In the genomic region with DNA sequence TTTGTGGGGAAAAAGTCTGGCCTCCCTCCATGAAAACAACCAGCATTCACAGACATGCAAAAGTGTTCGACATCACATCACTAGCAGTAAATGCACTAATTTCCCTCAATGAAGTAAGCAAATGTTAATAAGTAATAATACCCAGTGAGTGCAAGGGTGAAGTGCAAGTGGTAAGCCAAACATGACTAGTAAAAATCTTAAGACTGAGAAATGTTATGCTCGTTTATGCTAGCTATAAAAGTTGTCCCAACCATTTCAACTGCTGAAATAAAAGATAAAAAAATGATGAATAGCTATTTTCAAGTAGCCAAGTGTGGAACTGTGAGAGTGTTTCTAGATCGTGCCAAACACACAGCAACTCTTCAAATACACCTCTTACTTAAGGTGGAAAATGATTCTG, we compare ENCODE assay signal across 29 cellular contexts.
"Had no signal": no experiment of that assay in that cellular context is flagged by ENCODE, and none has a peak within 500 bp of the region (broad histone marks: within the 10 kb centered on the region; RNA-seq: fewer than 3 reads in every experiment).

No MANE protein-coding gene starts in this region.

- H3K4me1 ChIP-seq: stomach, suprapubic skin, testis, thyroid gland, tibial nerve, transverse colon, upper lobe of left lung, upper lobe of right lung, uterus, vagina had no signal

- H3K9me3 ChIP-seq: stomach, suprapubic skin, testis, thoracic aorta, thyroid gland, tibial artery, tibial nerve, transverse colon, upper lobe of left lung, upper lobe of right lung, uterus, vagina had no signal

- H3K4me3 Mint-ChIP-seq: stimulated activated effector memory CD8-positive, alpha-beta T cell treated with anti-CD3 and anti-CD28 coated beads, Interleukin-12 subunit alpha, Interleukin-12 subunit beta, amount 100 ng/mL, for 72 hours; stimulated activated memory B cell treated with anti-CD40 and anti-IgM and Interleukin-4, amounts not matched to agents 10 μg/mL and 1 μg/mL and 100 μg/mL, for 72 hours; stimulated activated naive B cell treated with anti-CD40 and anti-IgM and Interleukin-4, amounts not matched to agents 10 μg/mL and 1 μg/mL and 100 μg/mL, for 72 hours; stimulated activated naive CD8-positive, alpha-beta T cell treated with anti-CD3 and anti-CD28 coated beads, Interleukin-15, amount 100 ng/mL, for 72 hours; stimulated activated naive CD8-positive, alpha-beta T cell treated with anti-CD3 and anti-CD28 coated beads, Interleukin-15, Interleukin-2, amounts not matched to agents 100 ng/mL and 50 ng/mL, for 24 hours; type B pancreatic cell had no signal

- FAIRE-seq: urothelium cell line had no signal

- H3K36me3 Mint-ChIP-seq: stimulated activated effector memory CD8-positive, alpha-beta T cell treated with anti-CD3 and anti-CD28 coated beads, Interleukin-12 subunit alpha, Interleukin-12 subunit beta, amount 100 ng/mL, for 72 hours; stimulated activated memory B cell treated with anti-CD40 and anti-IgM and Interleukin-4, amounts not matched to agents 10 μg/mL and 1 μg/mL and 100 μg/mL, for 72 hours; stimulated activated naive B cell treated with anti-CD40 and anti-IgM and Interleukin-4, amounts not matched to agents 10 μg/mL and 1 μg/mL and 100 μg/mL, for 72 hours had no signal

- H3K27ac Mint-ChIP-seq: stimulated activated effector memory CD8-positive, alpha-beta T cell treated with anti-CD3 and anti-CD28 coated beads, Interleukin-12 subunit alpha, Interleukin-12 subunit beta, amount 100 ng/mL, for 72 hours; stimulated activated memory B cell treated with anti-CD40 and anti-IgM and Interleukin-4, amounts not matched to agents 10 μg/mL and 1 μg/mL and 100 μg/mL, for 72 hours; stimulated activated naive B cell treated with anti-CD40 and anti-IgM and Interleukin-4, amounts not matched to agents 10 μg/mL and 1 μg/mL and 100 μg/mL, for 72 hours; stimulated activated naive CD8-positive, alpha-beta T cell treated with anti-CD3 and anti-CD28 coated beads, Interleukin-15, amount 100 ng/mL, for 72 hours; stimulated activated naive CD8-positive, alpha-beta T cell treated with anti-CD3 and anti-CD28 coated beads, Interleukin-15, Interleukin-2, amounts not matched to agents 100 ng/mL and 50 ng/mL, for 24 hours; type B pancreatic cell had no signal

- H3K4me3 ChIP-seq: stomach, suprapubic skin, testis, thoracic aorta, thyroid gland, tibial artery, tibial nerve, transverse colon, upper lobe of left lung, upper lobe of right lung, uterus, vagina had no signal

- H3K4me1 Mint-ChIP-seq: stimulated activated effector memory CD8-positive, alpha-beta T cell treated with anti-CD3 and anti-CD28 coated beads, Interleukin-12 subunit alpha, Interleukin-12 subunit beta, amount 100 ng/mL, for 72 hours; stimulated activated memory B cell treated with anti-CD40 and anti-IgM and Interleukin-4, amounts not matched to agents 10 μg/mL and 1 μg/mL and 100 μg/mL, for 72 hours; stimulated activated naive B cell treated with anti-CD40 and anti-IgM and Interleukin-4, amounts not matched to agents 10 μg/mL and 1 μg/mL and 100 μg/mL, for 72 hours; stimulated activated naive CD8-positive, alpha-beta T cell treated with anti-CD3 and anti-CD28 coated beads, Interleukin-15, amount 100 ng/mL, for 72 hours had no signal

- H3K36me3 ChIP-seq: suprapubic skin, thoracic aorta, tibial artery, tibial nerve, transverse colon, uterus, vagina had no signal

- H3K27me3 Mint-ChIP-seq: type B pancreatic cell had no signal

- ATAC-seq: stimulated activated effector memory CD8-positive, alpha-beta T cell treated with anti-CD3 and anti-CD28 coated beads, Interleukin-12 subunit alpha, Interleukin-12 subunit beta, amount 100 ng/mL, for 72 hours; stimulated activated memory B cell treated with anti-CD40 and anti-IgM and Interleukin-4, amounts not matched to agents 10 μg/mL and 1 μg/mL and 100 μg/mL, for 72 hours; stimulated activated naive B cell treated with anti-CD40 and anti-IgM and Interleukin-4, amounts not matched to agents 10 μg/mL and 1 μg/mL and 100 μg/mL, for 72 hours; stimulated activated naive CD8-positive, alpha-beta T cell treated with anti-CD3 and anti-CD28 coated beads, Interleukin-15, amount 100 ng/mL, for 72 hours; stimulated activated naive CD8-positive, alpha-beta T cell treated with anti-CD3 and anti-CD28 coated beads, Interleukin-15, Interleukin-2, amounts not matched to agents 100 U/mL and 50 U/mL, for 24 hours; upper lobe of right lung had no signal

- H3K9me3 Mint-ChIP-seq: stimulated activated effector memory CD8-positive, alpha-beta T cell treated with anti-CD3 and anti-CD28 coated beads, Interleukin-12 subunit alpha, Interleukin-12 subunit beta, amount 100 ng/mL, for 72 hours; stimulated activated memory B cell treated with anti-CD40 and anti-IgM and Interleukin-4, amounts not matched to agents 10 μg/mL and 1 μg/mL and 100 μg/mL, for 72 hours; stimulated activated naive B cell treated with anti-CD40 and anti-IgM and Interleukin-4, amounts not matched to agents 10 μg/mL and 1 μg/mL and 100 μg/mL, for 72 hours; stimulated activated naive CD8-positive, alpha-beta T cell treated with anti-CD3 and anti-CD28 coated beads, Interleukin-15, amount 100 ng/mL, for 72 hours; stimulated activated naive CD8-positive, alpha-beta T cell treated with anti-CD3 and anti-CD28 coated beads, Interleukin-15, Interleukin-2, amounts not matched to agents 100 ng/mL and 50 ng/mL, for 24 hours; type B pancreatic cell had no signal

- DNase-seq: stimulated activated CD4-positive, alpha-beta T cell treated with anti-CD3 and anti-CD28 coated beads, Interleukin-2, amount 100 ng/mL, for 48 hours; stimulated activated CD4-positive, alpha-beta T cell treated with anti-CD3 and anti-CD28 coated beads, Interleukin-4, amount 100 ng/mL, for 1 hour; stimulated activated CD4-positive, alpha-beta T cell treated with anti-CD3 and anti-CD28 coated beads, Interleukin-4, amount 100 ng/mL, for 24 hours; stimulated activated CD4-positive, alpha-beta T cell treated with anti-CD3 and anti-CD28 coated beads, Interleukin-4, amount 100 ng/mL, for 4 hours; stimulated activated CD8-positive, alpha-beta memory T cell treated with anti-CD3 and anti-CD28 coated beads, Interleukin-4, amount 100 ng/mL, for 48 hours; stimulated activated naive B cell treated with anti-CD40 and anti-IgM and Interleukin-4, amounts not matched to agents 10 μg/mL and 1 μg/mL and 100 μg/mL, for 72 hours; stimulated activated naive CD4-positive, alpha-beta T cell; stimulated activated naive CD4-positive, alpha-beta T cell treated with Interleukin-2 at 50 U/mL for 16 hours; stimulated activated naive CD8-positive, alpha-beta T cell treated with anti-CD3 and anti-CD28 coated beads, Interleukin-15, amount 100 ng/mL, for 72 hours; stimulated activated naive CD8-positive, alpha-beta T cell treated with anti-CD3 and anti-CD28 coated beads, Interleukin-15, Interleukin-2, amounts not matched to agents 100 U/mL and 50 U/mL, for 24 hours; stomach; substantia nigra; testis; thyroid gland; tibial artery; transverse colon; trophoblast cell; upper lobe of left lung; upper lobe of right lung; uterus had no signal

- H3K27me3 ChIP-seq: stomach, suprapubic skin, testis, thyroid gland, tibial artery, tibial nerve, transverse colon, upper lobe of left lung, upper lobe of right lung, uterus, vagina had no signal

- H3K27ac ChIP-seq: stomach, suprapubic skin, testis, thoracic aorta, thyroid gland, tibial artery, tibial nerve, transverse colon, upper lobe of left lung, upper lobe of right lung, vagina had no signal
